Comparison of ENCODE assay signal across 9 cellular contexts in the genomic region with DNA sequence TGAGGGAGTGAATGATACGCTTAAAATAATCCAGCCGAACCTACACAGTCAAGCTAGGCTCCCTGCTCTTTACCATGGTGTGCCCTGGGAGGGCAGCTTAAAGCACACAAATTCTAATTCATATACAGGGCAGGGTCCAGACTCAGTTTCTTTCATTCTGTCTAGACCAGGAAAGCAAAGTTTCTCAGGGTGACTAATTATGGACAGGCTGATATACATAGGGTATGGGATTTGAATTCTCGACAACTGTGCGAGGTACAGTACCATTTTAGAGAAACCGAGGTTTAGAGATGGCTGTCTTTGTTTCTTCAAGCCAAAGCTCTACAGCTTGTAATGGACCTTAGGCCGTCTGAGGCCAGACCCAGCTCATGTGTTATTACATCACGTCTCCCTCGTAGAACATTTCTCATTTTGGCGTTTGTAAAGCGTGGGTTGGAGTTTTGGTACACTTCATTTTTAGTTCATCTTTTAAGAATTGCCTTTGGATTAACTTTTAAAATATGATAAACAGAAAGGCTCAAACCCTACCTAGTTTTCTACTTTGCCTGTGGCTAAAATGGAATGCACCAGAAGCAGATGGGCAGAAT. TPM values are rescaled to one million over a fixed set of nuclear protein-coding genes. Genes with fewer than 3 reads are reported as not detected.
DNase-seq lines count a peak whose midpoint lies in the region; ATAC-seq and TF ChIP-seq lines count a peak whose summit lies in the region.
"Had no signal": no experiment of that assay in that cellular context is flagged by ENCODE, and none has a peak within 500 bp of the region (broad histone marks: within the 10 kb centered on the region; RNA-seq: fewer than 3 reads in every experiment).

No MANE protein-coding gene starts in this region.

- H3K9me3 ChIP-seq in mucosa of rectum (ENCODE audit: control insufficient read depth in 2 of 2, low read length in 2 of 2) (no peaks in the 10 kb centered on the region), uterus (no peaks in the 10 kb centered on the region)

- in situ Hi-C loops in brain microvascular endothelial cell (cut with HindIII; ENCODE audit: low pct_ligation_motif_present, low sequenced_read_pairs) = no loop called here

- ATAC-seq in GM19351 (IDR thresholded peaks at IDR 0.05; ENCODE audit: unreplicated experiment) (no peak), HG03095 (IDR thresholded peaks at IDR 0.05; ENCODE audit: unreplicated experiment) (no peak)

- TF ChIP-seq CTCF in brain microvascular endothelial cell (IDR thresholded peaks at IDR 0.05; ENCODE audit: low read depth, low read length, missing control alignments) (no peak), uterus (IDR thresholded peaks at IDR 0.05) (no peak)

- no peak for TF ChIP-seq POLR2A in uterus (IDR thresholded peaks at IDR 0.05)

- intact Hi-C loops in uterus (cut with DNase I; ENCODE audit: low total_unique reads) = loop anchor here (10.0 kb wide), 1 partner anchor 1088 kb away; no protein-coding TSS in a partner anchor

- H3K4me1 ChIP-seq in mucosa of rectum (ENCODE audit: control insufficient read depth in 2 of 2, insufficient read depth in 2 of 2, low read length in 2 of 2) (peaks cover 3 to 17% of the 10 kb centered on the region in 2 donors), uterus (no peaks in the 10 kb centered on the region)

- peak; percentile 25 for DNase-seq in stimulated activated CD4-positive, alpha-beta T cell treated with anti-CD3 and anti-CD28 coated beads, Interleukin-4, amount 100 ng/mL, for 24 hours
- DNase-seq in stimulated activated CD4-positive, alpha-beta T cell treated with anti-CD3 and anti-CD28 coated beads, Interleukin-2, amount 100 ng/mL, for 24 hours = no peak
- peak; percentile 32 for DNase-seq in brain microvascular endothelial cell
- DNase-seq in uterus = no peak
- DNase-seq in hippocampal formation (lab: John Stamatoyannopoulos, UW) = no peak
- DNase-seq: NCI-H774 had no signal

- H3K27ac ChIP-seq in brain microvascular endothelial cell = peak overlapping the region; percentile 46
- peak overlapping the region; percentile 94 to 99 for H3K27ac ChIP-seq in mucosa of rectum (ENCODE audit: low read depth in 2 of 2, low read length in 2 of 2)
- H3K27ac ChIP-seq in uterus = peak overlapping the region; percentile 83 to 85

- H3K4me3 ChIP-seq in brain microvascular endothelial cell (ENCODE audit: low read depth, low read length) (peak overlapping the region; percentile 85), mucosa of rectum (ENCODE audit: low read length in 2 of 2) (peak overlapping the region; percentile 87 to 98), uterus (peak overlapping the region in 1 of 2 donors; percentile 22)

- H3K27me3 ChIP-seq in brain microvascular endothelial cell (replicated peaks) (no peaks in the 10 kb centered on the region), mucosa of rectum (ENCODE audit: control insufficient read depth in 2 of 2, insufficient read depth in 2 of 2, low read length in 2 of 2) (no peaks in the 10 kb centered on the region), uterus (no peaks in the 10 kb centered on the region)

- H3K36me3 ChIP-seq in brain microvascular endothelial cell (replicated peaks) (peaks cover 17% of the 10 kb centered on the region), mucosa of rectum (ENCODE audit: control insufficient read depth in 2 of 2, insufficient read depth in 2 of 2, low read length in 2 of 2) (peaks cover 8 to 16% of the 10 kb centered on the region in 2 donors), uterus (no peaks in the 10 kb centered on the region)

- H3K9ac ChIP-seq in mucosa of rectum (ENCODE audit: low read depth in 1 of 2, low read length in 2 of 2) = peak overlapping the region; percentile 96 to 99

RNA-seq across cellular contexts. Expression of a gene that starts 2.8 kb away (rescaled TPM):
- total RNA-seq in uterus = 10 to 100 TPM in 1 of 4 donors, 1 to 10 TPM in 3; 5.9 to 10.2 (median 8.0) TPM

Comparison
In these comparisons a context has a peak if more than half of its experiments do, and no peak if none do; other contexts are left out.
1. DNase-seq: peak in stimulated activated CD4-positive, alpha-beta T cell treated with anti-CD3 and anti-CD28 coated beads, Interleukin-4, amount 100 ng/mL, for 24 hours (single experiment) and brain microvascular endothelial cell (single experiment); none in stimulated activated CD4-positive, alpha-beta T cell treated with anti-CD3 and anti-CD28 coated beads, Interleukin-2, amount 100 ng/mL, for 24 hours (0 of 2), uterus (0 of 2) and hippocampal formation (0 of 2).
2. H3K27ac ChIP-seq: peak in every context shown above with its lines; median percentile 96 in mucosa of rectum; 84 in uterus; 46 in brain microvascular endothelial cell.